Comparison of ENCODE assay signal across 1 cellular context in genomic region chr11:16883179-16883578, GRCh38.
TF ChIP-seq lines count a peak whose summit lies in the region.

No MANE protein-coding gene starts in this region.

TF ChIP-seq in WTC11, 78 proteins besides CTCF, POLR2A, EP300 and RAD21 (continued from another document):
- TF ChIP-seq ZNF532 (CRISPR knock-in tag; IDR thresholded peaks at IDR 0.05; ENCODE audit: borderline replicate concordance) = no peak
- TF ChIP-seq MYBL2 (CRISPR knock-in tag; IDR thresholded peaks at IDR 0.05) = no peak
- no peak for TF ChIP-seq ZNF671 (CRISPR knock-in tag; IDR thresholded peaks at IDR 0.05)
